Comparison of ENCODE assay signal across 2 cellular contexts in genomic region chr5:55625913-55626312, GRCh38.
TF ChIP-seq lines count a peak whose summit lies in the region.

No MANE protein-coding gene starts in this region.

TF ChIP-seq in WTC11, 78 proteins besides CTCF, POLR2A, EP300 and RAD21 (continued from another document):
- TF ChIP-seq ERG (CRISPR knock-in tag; IDR thresholded peaks at IDR 0.05) (no peak), FOXK1 (CRISPR knock-in tag; IDR thresholded peaks at IDR 0.05) (no peak), ZBTB21 (CRISPR knock-in tag; IDR thresholded peaks at IDR 0.05; ENCODE audit: borderline replicate concordance) (no peak), ZNF232 (CRISPR knock-in tag; IDR thresholded peaks at IDR 0.05) (no peak), CREB1 (CRISPR knock-in tag; IDR thresholded peaks at IDR 0.05) (no peak), PRRX2 (CRISPR knock-in tag; IDR thresholded peaks at IDR 0.05) (no peak), TCF7 (CRISPR knock-in tag; IDR thresholded peaks at IDR 0.05; ENCODE audit: low read depth) (no peak), ETV6 (CRISPR knock-in tag; IDR thresholded peaks at IDR 0.05) (no peak), PRDM15 (CRISPR knock-in tag; IDR thresholded peaks at IDR 0.05) (no peak), ZNF512 (CRISPR knock-in tag; IDR thresholded peaks at IDR 0.05; ENCODE audit: borderline replicate concordance) (no peak)

TF ChIP-seq in HEK293T, 16 proteins besides CTCF, POLR2A, EP300 and RAD21 (continued from another document):
- TF ChIP-seq L3MBTL2 (conservative IDR thresholded peaks at IDR 0.05) (no peak), ELF4 (IDR thresholded peaks at IDR 0.05) (no peak), LEF1 (IDR thresholded peaks at IDR 0.05; ENCODE audit: borderline replicate concordance) (no peak), BHLHE40 (IDR thresholded peaks at IDR 0.05; ENCODE audit: borderline replicate concordance) (no peak), ZNF384 (IDR thresholded peaks at IDR 0.05) (no peak)
